ENCODE assay signal across 8 cellular contexts in the genomic region with DNA sequence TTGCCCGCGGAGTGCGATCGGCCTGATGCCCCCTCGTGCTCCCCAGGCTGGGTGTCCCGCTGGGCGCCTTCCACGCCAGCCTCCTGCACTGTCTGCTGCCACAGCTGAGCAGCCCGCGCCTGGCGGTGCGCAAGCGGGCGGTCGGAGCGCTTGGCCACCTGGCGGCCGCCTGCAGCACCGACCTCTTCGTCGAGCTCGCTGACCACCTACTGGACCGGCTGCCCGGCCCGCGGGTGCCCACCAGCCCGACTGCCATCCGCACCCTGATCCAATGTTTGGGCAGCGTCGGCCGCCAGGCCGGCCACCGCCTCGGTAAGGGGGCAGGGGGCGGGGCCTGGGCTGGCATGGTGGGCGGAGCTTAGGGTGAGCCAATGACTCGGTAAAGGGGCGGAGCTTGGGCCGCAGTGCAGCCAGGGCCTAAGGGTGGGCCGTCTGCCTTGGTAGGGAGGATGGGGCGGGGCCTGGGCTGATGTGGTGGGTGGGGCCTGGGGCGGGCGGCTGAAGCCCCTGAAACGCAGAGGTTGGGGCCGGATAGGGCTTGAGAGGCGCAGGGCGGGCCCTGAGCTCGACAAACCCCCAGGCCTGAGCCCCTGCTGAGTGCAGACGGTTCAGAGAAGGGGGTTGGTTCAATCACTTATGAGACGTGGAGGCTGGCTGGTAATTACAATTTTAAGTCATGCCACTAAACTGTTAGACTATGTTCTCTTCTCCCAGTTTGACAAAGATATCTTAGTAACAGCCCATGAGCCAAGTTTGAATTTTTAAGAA. TPM values are rescaled to one million over a fixed set of nuclear protein-coding genes. Genes with fewer than 3 reads are reported as not detected.
DNase-seq lines count a peak whose midpoint lies in the region; ATAC-seq and TF ChIP-seq lines count a peak whose summit lies in the region.

No MANE protein-coding gene starts in this region.

- peak; percentile 18 to 59 for TF ChIP-seq POLR2A in gastroesophageal sphincter (IDR thresholded peaks at IDR 0.05)

- peak; percentile 99 for ATAC-seq in GM21423 (IDR thresholded peaks at IDR 0.05; ENCODE audit: unreplicated experiment)
- ATAC-seq in gastroesophageal sphincter, result peak; percentile 98

- 0% methylated on average over 4 of the region's 50 CpGs; no CpG with 5 or more reads in 1 of the 2 donors for WGBS in gastroesophageal sphincter (ENCODE audit: low coverage in 1 of 2), 2 donors

- peaks cover 35% of the 10 kb centered on the region for H3K36me3 ChIP-seq in HUES48 (ENCODE audit: control insufficient read depth, insufficient read depth, low read length)
- H3K36me3 ChIP-seq in gastroesophageal sphincter, result peaks cover 0 to 63% of the 10 kb centered on the region in 2 donors
- H3K36me3 ChIP-seq in neutrophil, result no peaks in the 10 kb centered on the region
- peaks cover 0 to 7% (median 0%) of the 10 kb centered on the region in 5 donors for H3K36me3 ChIP-seq in subcutaneous abdominal adipose tissue (ENCODE audit: control insufficient read depth in 5 of 5, insufficient read depth in 5 of 5, low read length in 5 of 5)

- no peaks in the 10 kb centered on the region for H3K27me3 ChIP-seq in HUES48 (ENCODE audit: control insufficient read depth, insufficient read depth, low read length)
- no peaks in the 10 kb centered on the region for H3K27me3 ChIP-seq in gastroesophageal sphincter
- H3K27me3 ChIP-seq in neutrophil, result peaks cover 24% of the 10 kb centered on the region
- no peaks in the 10 kb centered on the region for H3K27me3 ChIP-seq in subcutaneous abdominal adipose tissue (ENCODE audit: control insufficient read depth in 5 of 5, insufficient read depth in 4 of 5, low read length in 5 of 5)

- H3K9ac ChIP-seq in HUES48 (ENCODE audit: low read depth, low read length), result peak overlapping the region; percentile 38; the same call in 1 of the 2 replicates
- H3K9ac ChIP-seq in subcutaneous abdominal adipose tissue (ENCODE audit: low read length in 5 of 5), result peak overlapping the region in 4 of 5 donors; percentile 61 to 81 (median 70)

- no peak for TF ChIP-seq EP300 in gastroesophageal sphincter (IDR thresholded peaks at IDR 0.05)

- TF ChIP-seq CTCF in gastroesophageal sphincter (IDR thresholded peaks at IDR 0.05) (peak in 3 of 4 experiments; percentile 80 to 98 (median 98)), neutrophil (IDR thresholded peaks at IDR 0.05) (peak; percentile 87)

- peak overlapping the region; percentile 42 for H3K27ac ChIP-seq in HUES48 (ENCODE audit: low read depth, low read length)
- H3K27ac ChIP-seq in gastroesophageal sphincter, result peak overlapping the region; percentile 52 to 85 (median 82)
- no peak overlapping the region for H3K27ac ChIP-seq in neutrophil
- peak overlapping the region; percentile 16 for H3K27ac ChIP-seq in subcutaneous abdominal adipose tissue (ENCODE audit: low read depth, low read length)

- H3K4me1 ChIP-seq in HUES48 (ENCODE audit: control insufficient read depth, insufficient read depth, low read length), result peaks cover 14% of the 10 kb centered on the region
- H3K4me1 ChIP-seq in gastroesophageal sphincter, result peaks cover 0 to 21% (median 10%) of the 10 kb centered on the region in 3 donors
- H3K4me1 ChIP-seq in neutrophil (ENCODE audit: control insufficient read depth in 1 of 2, insufficient read depth in 1 of 2, low read depth in 1 of 2, low read length in 1 of 2), result peaks cover 5 to 9% of the 10 kb centered on the region in 2 experiments
- peaks cover 0 to 15% (median 13%) of the 10 kb centered on the region in 5 donors for H3K4me1 ChIP-seq in subcutaneous abdominal adipose tissue (ENCODE audit: control insufficient read depth in 5 of 5, insufficient read depth in 5 of 5, low read length in 5 of 5)

- DNase-seq in Caki2 (ENCODE audit: low read depth) (peak; percentile 82), SIG-M5 (lab: John Stamatoyannopoulos, UW) (peak; percentile 30)
- peak; percentile 66 to 94 (median 83) for DNase-seq in activated naive CD4-positive, alpha-beta T cell (lab: John Stamatoyannopoulos, UW)

- H3K9me3 ChIP-seq in HUES48 (ENCODE audit: control insufficient read depth, insufficient read depth, low read length) (no peaks in the 10 kb centered on the region), gastroesophageal sphincter (no peaks in the 10 kb centered on the region), neutrophil (no peaks in the 10 kb centered on the region), subcutaneous abdominal adipose tissue (ENCODE audit: control insufficient read depth in 5 of 5, low read length in 5 of 5) (no peaks in the 10 kb centered on the region)

- in situ Hi-C loops in Caki2 (cut with HindIII; ENCODE audit: low pct_unique_long_range_greater_than_20kb, low sequenced_read_pairs), result no loop called here

- H3K4me3 ChIP-seq in HUES48 (ENCODE audit: low read depth, low read length) (peak overlapping the region; percentile 69), gastroesophageal sphincter (peak overlapping the region; percentile 55 to 60), neutrophil (ENCODE audit: low read depth in 1 of 2, low read length in 1 of 2) (peak overlapping the region; percentile 62 to 80), subcutaneous abdominal adipose tissue (ENCODE audit: low read depth in 1 of 5, low read length in 5 of 5) (peak overlapping the region; percentile 32 to 73 (median 70))

RNA-seq across cellular contexts. Expression of gene CAND2, which starts 13.7 kb away (rescaled TPM):
- not detected in 2 replicates for total RNA-seq in Caki2 (2014; rRNA removed; shearing (Covaris generic); ENCODE audit: low replicate concordance)
- 10 to 100 TPM; 11.5 to 29.9 (median 19.4) TPM for total RNA-seq in gastroesophageal sphincter

RNA-seq across cellular contexts. Expression of gene RPL32, which starts 31.2 kb away (rescaled TPM):
- total RNA-seq in Caki2 (2014; rRNA removed; shearing (Covaris generic); ENCODE audit: low replicate concordance), result 1,005 and 1,130 TPM in 2 replicates
- total RNA-seq in gastroesophageal sphincter, result 100 to 1,000 TPM; 679 to 924 (median 775) TPM

RNA-seq across cellular contexts. Expression of gene TMEM40, which starts 51.1 kb away (rescaled TPM):
- total RNA-seq in Caki2 (2014; rRNA removed; shearing (Covaris generic); ENCODE audit: low replicate concordance), result not detected in 2 replicates
- total RNA-seq in gastroesophageal sphincter, result 1 to 10 TPM in 1 of 4 donors, not detected in 3; 3.0 TPM

Comparison
In these comparisons a context has a peak if more than half of its experiments do, and no peak if none do; other contexts are left out.
1. DNase-seq: peak in every context shown above with its lines; median percentile 83 in activated naive CD4-positive, alpha-beta T cell; 82 in Caki2; 30 in SIG-M5.
2. RNA of gene CAND2, which starts 13.7 kb away (total RNA-seq): 11.5 to 29.9 TPM in gastroesophageal sphincter; not detected in Caki2; every median in the first group is over 10 times any median in the second.
3. Peak in every context shown above with its lines, with median percentiles within 50 percentile points of each other: H3K4me3 ChIP-seq.